In genomic region chr2:222734690-222735014, GRCh38 we compare ENCODE assay signal across 12 cellular contexts.
DNase-seq lines count a peak whose midpoint lies in the region; ATAC-seq and TF ChIP-seq lines count a peak whose summit lies in the region.
"Had no signal": no experiment of that assay in that cellular context is flagged by ENCODE, and none has a peak within 500 bp of the region (broad histone marks: within the 10 kb centered on the region; RNA-seq: fewer than 3 reads in every experiment).

No MANE protein-coding gene starts in this region.

- ATAC-seq in HG02571 (IDR thresholded peaks at IDR 0.05; ENCODE audit: unreplicated experiment) = peak; percentile 64
- peak; percentile 79 for ATAC-seq in HG03460 (IDR thresholded peaks at IDR 0.05; ENCODE audit: unreplicated experiment)
- ATAC-seq in thoracic aorta (ENCODE audit: insufficient number of reproducible peaks, low FRiP score, low read depth) = no peak

- no peak overlapping the region for H3K56ac ChIP-seq in mesendoderm (ENCODE audit: low read length)

- no peak overlapping the region for H2BK5ac ChIP-seq in mesendoderm (ENCODE audit: low read length)

- no peaks in the 10 kb centered on the region for H3K27me3 Mint-ChIP-seq in MCF 10A (ENCODE audit: insufficient read depth, unreplicated experiment)

- H3K9me3 Mint-ChIP-seq in MCF 10A (ENCODE audit: unreplicated experiment) = no peaks in the 10 kb centered on the region
- H3K9me3 Mint-ChIP-seq: activated naive CD8-positive, alpha-beta T cell treated with anti-CD3 and anti-CD28 coated beads for 36 hours had no signal

- intact Hi-C loops in breast epithelium (cut with DNase I; ENCODE audit: low total_unique reads) = no loop called here
- intact Hi-C loops in MCF 10A (cut with micrococcal nuclease) = no loop called here
- intact Hi-C loops in ovary (cut with DNase I) = no loop called here
- intact Hi-C loops in A673 (cut with micrococcal nuclease; ENCODE audit: unreplicated experiment) = no loop called here

- no peak overlapping the region for H2BK120ac ChIP-seq in mesendoderm (ENCODE audit: low read depth, low read length)

- WGBS in mesendoderm (ENCODE audit: extremely low coverage, insufficient coverage, low lambda C conversion rate) = no CpG with 5 or more reads among the region's 1 CpG
- 92% methylated on average over 1 of the region's 1 CpG for WGBS in ovary, 3 donors

- H3K79me2 ChIP-seq in mesendoderm (ENCODE audit: control insufficient read depth, insufficient read depth, low read length) = no peaks in the 10 kb centered on the region

- DNase-seq in breast epithelium (ENCODE audit: low spot score in 2 of 2) (no peak), MCF 10A (ENCODE audit: unreplicated experiment) (no peak), thoracic aorta (ENCODE audit: low spot score) (no peak), mesendoderm (no peak), ovary (no peak), A673 (ENCODE audit: low spot score) (no peak)
- DNase-seq: activated naive CD8-positive, alpha-beta T cell treated with anti-CD3 and anti-CD28 coated beads for 36 hours; stimulated activated CD4-positive, alpha-beta T cell treated with anti-CD3 and anti-CD28 coated beads, Interleukin-12 subunit alpha, Interleukin-12 subunit beta, amount 100 ng/mL, for 4 hours had no signal

- H2AK5ac ChIP-seq in mesendoderm (ENCODE audit: low read length) = no peak overlapping the region

- CTCF ChIA-PET in MCF 10A (lab: Yijun Ruan, JAX) = interaction anchor here (0.7 to 2.7 kb wide), 2 partner anchors 26 to 39 kb away, joined by 3 to 16 read pairs; no protein-coding TSS in a partner anchor
- CTCF ChIA-PET in A673 (lab: Charles Lee) = no interaction called here

- peak overlapping the region; percentile 85 to 86 for H3K27ac ChIP-seq in breast epithelium
- peak overlapping the region; percentile 81 to 87 for H3K27ac ChIP-seq in thoracic aorta
- H3K27ac ChIP-seq in mesendoderm (ENCODE audit: low read depth, low read length) = no peak overlapping the region
- no peak overlapping the region for H3K27ac ChIP-seq in ovary
- no peak overlapping the region for H3K27ac ChIP-seq in A673 (ENCODE audit: low read depth, low read length, poor library complexity, severe bottlenecking)
- H3K27ac ChIP-seq: VCaP had no signal

- H3K9ac ChIP-seq in mesendoderm (ENCODE audit: low read length) = no peak overlapping the region

- no peak overlapping the region for H3K27ac Mint-ChIP-seq in MCF 10A (ENCODE audit: low read depth, unreplicated experiment)
- H3K27ac Mint-ChIP-seq: activated naive CD8-positive, alpha-beta T cell treated with anti-CD3 and anti-CD28 coated beads for 36 hours had no signal

- H3K36me3 ChIP-seq in breast epithelium = no peaks in the 10 kb centered on the region
- no peaks in the 10 kb centered on the region for H3K36me3 ChIP-seq in thoracic aorta
- H3K36me3 ChIP-seq in mesendoderm (ENCODE audit: control insufficient read depth, insufficient read depth, low read length) = no peaks in the 10 kb centered on the region
- no peaks in the 10 kb centered on the region for H3K36me3 ChIP-seq in ovary
- H3K36me3 ChIP-seq in A673 (ENCODE audit: insufficient read depth, low read length, poor library complexity, severe bottlenecking) = no peaks in the 10 kb centered on the region
- H3K36me3 ChIP-seq: esophagus muscularis mucosa had no signal

- TF ChIP-seq POLR2A in breast epithelium (IDR thresholded peaks at IDR 0.05) (no peak), ovary (IDR thresholded peaks at IDR 0.05) (no peak)

- POLR2A ChIA-PET in MCF 10A (lab: Yijun Ruan, JAX) (interaction anchor here (1.3 kb wide), 1 partner anchor 19 kb away, joined by 3 read pairs; no protein-coding TSS in a partner anchor), A673 (lab: Charles Lee; ENCODE audit: low non-redundant PET) (no interaction called here)

- BruUV-seq in MCF 10A (replicated peaks; lab: Mats Ljungman, UMichigan) = no TSS peak
- BruUV-seq in A673 (replicated peaks; lab: Mats Ljungman, UMichigan) = no TSS peak

- no peak for TF ChIP-seq CTCF in breast epithelium (IDR thresholded peaks at IDR 0.05)
- no peak for TF ChIP-seq CTCF in MCF 10A (IDR thresholded peaks at IDR 0.05; ENCODE audit: unreplicated experiment)
- no peak for TF ChIP-seq CTCF in thoracic aorta (IDR thresholded peaks at IDR 0.05)
- TF ChIP-seq CTCF in ovary (IDR thresholded peaks at IDR 0.05) = no peak
- no peak for TF ChIP-seq CTCF in A673 (conservative IDR thresholded peaks at IDR 0.05; ENCODE audit: low read depth, low read length)

- no peak for TF ChIP-seq EP300 in ovary (IDR thresholded peaks at IDR 0.05)

- no peak overlapping the region for H3K4me2 ChIP-seq in mesendoderm (ENCODE audit: low read length)

- H3K18ac ChIP-seq in mesendoderm (ENCODE audit: low read length) = no peak overlapping the region

- peaks cover 11% of the 10 kb centered on the region for H3K4me1 Mint-ChIP-seq in MCF 10A (ENCODE audit: insufficient read depth, unreplicated experiment)

- peaks cover 0 to 6% of the 10 kb centered on the region in 2 donors for H3K4me1 ChIP-seq in breast epithelium
- peaks cover 23 to 70% of the 10 kb centered on the region in 2 donors for H3K4me1 ChIP-seq in thoracic aorta (ENCODE audit: control insufficient read depth in 1 of 2, low read depth in 2 of 2)
- no peaks in the 10 kb centered on the region for H3K4me1 ChIP-seq in mesendoderm (ENCODE audit: control insufficient read depth, low read depth, low read length)
- peaks cover 9% of the 10 kb centered on the region for H3K4me1 ChIP-seq in ovary (ENCODE audit: insufficient read depth)
- no peaks in the 10 kb centered on the region for H3K4me1 ChIP-seq in A673 (ENCODE audit: insufficient read depth, low read length, poor library complexity, severe bottlenecking)

- no peak overlapping the region for H4K8ac ChIP-seq in mesendoderm (ENCODE audit: low read depth, low read length)

- H3K9me3 ChIP-seq in breast epithelium (no peaks in the 10 kb centered on the region), thoracic aorta (no peaks in the 10 kb centered on the region), ovary (no peaks in the 10 kb centered on the region), A673 (ENCODE audit: low read depth, low read length, poor library complexity, severe bottlenecking) (no peaks in the 10 kb centered on the region)
- H3K9me3 ChIP-seq: esophagus muscularis mucosa had no signal

- H4K5ac ChIP-seq in mesendoderm (ENCODE audit: low read length) = no peak overlapping the region

- H3K4me3 ChIP-seq in breast epithelium (no peak overlapping the region), thoracic aorta (peak overlapping the region; percentile 35), mesendoderm (ENCODE audit: low read length) (no peak overlapping the region), ovary (no peak overlapping the region), A673 (ENCODE audit: low read depth, low read length, poor library complexity, severe bottlenecking) (no peak overlapping the region)
- H3K4me3 ChIP-seq: esophagus muscularis mucosa had no signal

- no peak overlapping the region for H3K23ac ChIP-seq in mesendoderm (ENCODE audit: low read length)

- no peaks in the 10 kb centered on the region for H3K27me3 ChIP-seq in breast epithelium
- H3K27me3 ChIP-seq in thoracic aorta (replicated peaks; ENCODE audit: insufficient read depth) = no peaks in the 10 kb centered on the region
- no peaks in the 10 kb centered on the region for H3K27me3 ChIP-seq in mesendoderm (ENCODE audit: insufficient read depth, low read length, poor library complexity)
- no peaks in the 10 kb centered on the region for H3K27me3 ChIP-seq in ovary
- no peaks in the 10 kb centered on the region for H3K27me3 ChIP-seq in A673 (replicated peaks; ENCODE audit: insufficient read depth, low read depth, low read length, poor library complexity)
- H3K27me3 ChIP-seq: esophagus muscularis mucosa had no signal

- no peak overlapping the region for H3K4me3 Mint-ChIP-seq in MCF 10A (ENCODE audit: unreplicated experiment)
- H3K4me3 Mint-ChIP-seq: activated naive CD8-positive, alpha-beta T cell treated with anti-CD3 and anti-CD28 coated beads for 36 hours had no signal

- no peaks in the 10 kb centered on the region for H3K79me1 ChIP-seq in mesendoderm (ENCODE audit: low read length)

- no peak overlapping the region for H2BK15ac ChIP-seq in mesendoderm (replicated peaks; ENCODE audit: low read depth)

- no peak overlapping the region for H3K4ac ChIP-seq in mesendoderm (ENCODE audit: low read depth, low read length)

- H3K36me3 Mint-ChIP-seq in MCF 10A (ENCODE audit: insufficient read depth, unreplicated experiment) = no peaks in the 10 kb centered on the region
- H3K36me3 Mint-ChIP-seq: activated naive CD8-positive, alpha-beta T cell treated with anti-CD3 and anti-CD28 coated beads for 36 hours had no signal

Comparison
In these comparisons a context has a peak if more than half of its experiments do, and no peak if none do; other contexts are left out.
1. H3K27ac ChIP-seq: peak in breast epithelium (2 of 2) and thoracic aorta (2 of 2); none in mesendoderm (single experiment), ovary (0 of 2) and A673 (single experiment).